25 cellular contexts compared by ENCODE assay signal in the genomic region with DNA sequence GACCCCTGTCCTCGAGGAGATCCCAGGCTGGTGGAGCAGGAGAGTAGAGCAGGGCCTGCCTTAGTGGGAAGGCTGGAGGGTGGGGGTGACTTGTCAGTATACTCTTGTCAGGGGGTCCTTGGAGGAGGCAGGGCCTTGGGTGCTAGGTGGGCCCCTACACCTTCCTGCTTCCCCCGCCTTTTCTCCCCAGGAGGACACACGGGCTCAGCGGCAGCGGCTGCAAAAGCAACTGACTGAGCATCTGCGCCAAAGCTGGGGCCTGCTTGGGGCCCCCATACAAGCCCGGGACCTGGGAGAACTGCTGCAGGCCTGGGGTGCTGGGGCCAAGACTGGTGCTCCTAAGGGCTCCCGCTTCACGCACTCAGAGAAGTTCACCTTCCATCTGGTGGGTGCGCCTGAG. TPM values are rescaled to one million over a fixed set of nuclear protein-coding genes. Genes with fewer than 3 reads are reported as not detected.
DNase-seq lines count a peak whose midpoint lies in the region; ATAC-seq and TF ChIP-seq lines count a peak whose summit lies in the region.
"Had no signal": no experiment of that assay in that cellular context is flagged by ENCODE, and none has a peak within 500 bp of the region (broad histone marks: within the 10 kb centered on the region; RNA-seq: fewer than 3 reads in every experiment).

No MANE protein-coding gene starts in this region.

- TF ChIP-seq CTCF in osteoblast (IDR thresholded peaks at IDR 0.05; ENCODE audit: extremely low read depth, low read depth, low read length) (no peak), left lung (IDR thresholded peaks at IDR 0.05) (no peak)

- peak overlapping the region in 1 of 2 donors; percentile 72 for H3K27ac Mint-ChIP-seq in stimulated activated naive CD8-positive, alpha-beta T cell treated with anti-CD3 and anti-CD28 coated beads, Interleukin-15, amount 100 ng/mL, for 72 hours
- H3K27ac Mint-ChIP-seq: HFFc6 had no signal

- peaks cover 6% of the 10 kb centered on the region for H3K36me3 ChIP-seq in osteoblast (ENCODE audit: insufficient read depth, low read length)
- peaks cover 0 to 84% of the 10 kb centered on the region in 2 donors for H3K36me3 ChIP-seq in left lung
- H3K36me3 ChIP-seq: BE2C had no signal

- ATAC-seq in stimulated activated naive CD8-positive, alpha-beta T cell treated with anti-CD3 and anti-CD28 coated beads, Interleukin-15, amount 100 ng/mL, for 72 hours, result peak; percentile 14
- ATAC-seq in stimulated activated naive CD8-positive, alpha-beta T cell treated with anti-CD3 and anti-CD28 coated beads, Interleukin-15, Interleukin-2, amounts not matched to agents 100 U/mL and 50 U/mL, for 24 hours, result no peak
- ATAC-seq in GM18505 (IDR thresholded peaks at IDR 0.05; ENCODE audit: unreplicated experiment) (no peak), left lung (no peak)
- ATAC-seq: A549 had no signal

- no peaks in the 10 kb centered on the region for H4K20me1 ChIP-seq in osteoblast (ENCODE audit: insufficient read depth, low read length)

- H3K27ac ChIP-seq in osteoblast (ENCODE audit: low read depth, low read length), result no peak overlapping the region
- H3K27ac ChIP-seq in left lung, result no peak overlapping the region
- H3K27ac ChIP-seq: A549; BLaER1 treated with 17β-estradiol and CSF1 and Interleukin-3, amounts not matched to agents 10 nM and 100 nM had no signal

- no peak for TF ChIP-seq POLR2A in GM18505 (IDR thresholded peaks at IDR 0.05; ENCODE audit: borderline replicate concordance, extremely low read depth, insufficient read depth, insufficient read length)

- peak; percentile 39 for DNase-seq in activated CD4-positive, CD25-positive, alpha-beta regulatory T cell treated with anti-CD3 and anti-CD28 coated beads, Interleukin-2, amount 50 U/mL, for 72 hours
- no peak for DNase-seq in activated CD4-positive, CD25-positive, alpha-beta regulatory T cell (lab: John Stamatoyannopoulos, UW)
- no peak for DNase-seq in stimulated activated naive CD8-positive, alpha-beta T cell treated with anti-CD3 and anti-CD28 coated beads, Interleukin-15, amount 100 ng/mL, for 72 hours
- DNase-seq in stimulated activated naive CD8-positive, alpha-beta T cell treated with anti-CD3 and anti-CD28 coated beads, Interleukin-15, Interleukin-2, amounts not matched to agents 100 U/mL and 50 U/mL, for 24 hours, result no peak
- DNase-seq in osteoblast (ENCODE audit: insufficient read length, low spot score, missing footprints) (peak; percentile 48), left lung (no peak)
- DNase-seq: 8988T; ACHN; AML-193; BE2C; Calu3; CD4-positive, alpha-beta memory T cell; COR-L47; DMS53; DMS79 treated with DMSO at 0.1 percent for 48 hours; GF-D8; GOT3; HFFc6 had no signal

- H3K9me3 ChIP-seq in osteoblast (ENCODE audit: low read depth, low read length), result no peaks in the 10 kb centered on the region
- no peaks in the 10 kb centered on the region for H3K9me3 ChIP-seq in left lung
- H3K9me3 ChIP-seq: A549; BE2C; BLaER1 treated with 17β-estradiol and CSF1 and Interleukin-3, amounts not matched to agents 10 nM and 100 nM; HAP-1 had no signal

- intact Hi-C loops in left lung (cut with DNase I), result no loop called here

- H3K4me3 ChIP-seq in osteoblast (ENCODE audit: insufficient read depth, low read length), result no peak overlapping the region
- no peak overlapping the region for H3K4me3 ChIP-seq in left lung
- H3K4me3 ChIP-seq: A549; BLaER1 treated with 17β-estradiol and CSF1 and Interleukin-3, amounts not matched to agents 10 nM and 100 nM; HAP-1 had no signal

- H3K4me2 ChIP-seq in osteoblast (ENCODE audit: insufficient read depth, low read length), result no peak overlapping the region
- H3K4me2 ChIP-seq: A549; BLaER1 treated with 17β-estradiol and CSF1 and Interleukin-3, amounts not matched to agents 10 nM and 100 nM had no signal

- H3K27me3 ChIP-seq in osteoblast (ENCODE audit: insufficient read depth, low read length) (no peaks in the 10 kb centered on the region), left lung (no peaks in the 10 kb centered on the region)
- H3K27me3 ChIP-seq: BE2C had no signal

- no peaks in the 10 kb centered on the region for H3K9me3 Mint-ChIP-seq in stimulated activated naive CD8-positive, alpha-beta T cell treated with anti-CD3 and anti-CD28 coated beads, Interleukin-15, amount 100 ng/mL, for 72 hours
- H3K9me3 Mint-ChIP-seq: CD4-positive, alpha-beta memory T cell; HFFc6 had no signal

- H3K27me3 Mint-ChIP-seq in stimulated activated naive CD8-positive, alpha-beta T cell treated with anti-CD3 and anti-CD28 coated beads, Interleukin-15, amount 100 ng/mL, for 72 hours, result no peaks in the 10 kb centered on the region
- H3K27me3 Mint-ChIP-seq: CD4-positive, alpha-beta memory T cell had no signal

- H3K79me2 ChIP-seq in osteoblast (ENCODE audit: insufficient read depth, low read length), result no peaks in the 10 kb centered on the region

- no peaks in the 10 kb centered on the region for H3K4me1 ChIP-seq in osteoblast (ENCODE audit: insufficient read depth, low read length)
- no peaks in the 10 kb centered on the region for H3K4me1 ChIP-seq in left lung
- H3K4me1 ChIP-seq: BE2C, HAP-1 had no signal

- no peak overlapping the region for H2AFZ ChIP-seq in osteoblast (ENCODE audit: low read length)

- no peak overlapping the region for H3K4me3 Mint-ChIP-seq in stimulated activated naive CD8-positive, alpha-beta T cell treated with anti-CD3 and anti-CD28 coated beads, Interleukin-15, amount 100 ng/mL, for 72 hours
- H3K4me3 Mint-ChIP-seq: CD14-positive monocyte; CD4-positive, alpha-beta memory T cell; HFFc6 had no signal

- peaks cover 22% of the 10 kb centered on the region for H3K4me1 Mint-ChIP-seq in stimulated activated naive CD8-positive, alpha-beta T cell treated with anti-CD3 and anti-CD28 coated beads, Interleukin-15, amount 100 ng/mL, for 72 hours
- H3K4me1 Mint-ChIP-seq: CD14-positive monocyte had no signal

RNA-seq across cellular contexts. Expression of gene CCDC22, which starts 11.3 kb away (rescaled TPM):
- total RNA-seq in osteoblast (13.3 and 15.6 TPM in 2 replicates), left lung (10 to 100 TPM; 14.4 to 16.8 TPM)

RNA-seq across cellular contexts. Expression of gene CACNA1F, which starts 13.4 kb away (rescaled TPM):
- total RNA-seq in osteoblast, result not detected in 2 replicates
- under 1 TPM; 0.21 to 0.73 TPM for total RNA-seq in left lung
- total RNA-seq: Calu3, Daoy, G401, HFFc6 had no signal

RNA-seq across cellular contexts. Expression of gene FOXP3, which starts 18.0 kb away (rescaled TPM):
- not detected in 2 replicates for total RNA-seq in osteoblast
- total RNA-seq in left lung, result under 1 TPM; 0.29 to 0.45 TPM
- total RNA-seq: Daoy, G401 had no signal

RNA-seq across cellular contexts. Expression of gene PPP1R3F, which starts 23.1 kb away (rescaled TPM):
- total RNA-seq in osteoblast (3.2 and 4.0 TPM in 2 replicates), left lung (1 to 10 TPM; 4.5 to 5.0 TPM)

RNA-seq across cellular contexts. Expression of gene SYP, which starts 46.5 kb away (rescaled TPM):
- total RNA-seq in osteoblast (0.29 and 0.36 TPM in 2 replicates), left lung (1 to 10 TPM; 2.1 to 3.0 TPM)

Comparison
In these comparisons a context has a peak if more than half of its experiments do, and no peak if none do; other contexts are left out.
1. DNase-seq: peak in activated CD4-positive, CD25-positive, alpha-beta regulatory T cell treated with anti-CD3 and anti-CD28 coated beads, Interleukin-2, amount 50 U/mL, for 72 hours (single experiment) and osteoblast (single experiment); none in activated CD4-positive, CD25-positive, alpha-beta regulatory T cell (0 of 4), stimulated activated naive CD8-positive, alpha-beta T cell treated with anti-CD3 and anti-CD28 coated beads, Interleukin-15, amount 100 ng/mL, for 72 hours (0 of 2), stimulated activated naive CD8-positive, alpha-beta T cell treated with anti-CD3 and anti-CD28 coated beads, Interleukin-15, Interleukin-2, amounts not matched to agents 100 U/mL and 50 U/mL, for 24 hours (single experiment) and left lung (0 of 2).